11 cellular contexts compared by ENCODE assay signal in genomic region chr18:55406374-55407045, GRCh38.
DNase-seq lines count a peak whose midpoint lies in the region; ATAC-seq and TF ChIP-seq lines count a peak whose summit lies in the region.
"Had no signal": no experiment of that assay in that cellular context is flagged by ENCODE, and none has a peak within 500 bp of the region (broad histone marks: within the 10 kb centered on the region; RNA-seq: fewer than 3 reads in every experiment).

No MANE protein-coding gene starts in this region.

- H3K79me2 ChIP-seq in Karpas-422 (ENCODE audit: low read length) = peaks cover 90% of the 10 kb centered on the region

- H3K9me3 ChIP-seq in stomach = no peaks in the 10 kb centered on the region
- H3K9me3 ChIP-seq in Karpas-422 (ENCODE audit: low read length) = no peaks in the 10 kb centered on the region
- H3K9me3 ChIP-seq: tibial artery had no signal

- 39 to 65% (median 53%) methylated on average over 18 of the region's 18 CpGs for WGBS in stomach, 5 donors

- H3K27ac ChIP-seq in stomach (peak overlapping the region in 4 of 5 donors; percentile 3 to 78 (median 40)), Karpas-422 (ENCODE audit: low read length) (no peak overlapping the region)

- no peaks in the 10 kb centered on the region for H3K27me3 ChIP-seq in stomach
- H3K27me3 ChIP-seq in Karpas-422 (ENCODE audit: low read length) = no peaks in the 10 kb centered on the region
- H3K27me3 ChIP-seq: tibial artery had no signal

- no peak overlapping the region for H3K9ac ChIP-seq in Karpas-422 (ENCODE audit: low read length)

- H4K20me1 ChIP-seq in Karpas-422 (ENCODE audit: insufficient read depth, low read depth, low read length) = no peaks in the 10 kb centered on the region

- TF ChIP-seq EP300 in stomach (IDR thresholded peaks at IDR 0.05) = no peak

- no peak overlapping the region for H3K4me2 ChIP-seq in Karpas-422 (ENCODE audit: low read depth, low read length, poor library complexity, severe bottlenecking)

- no peak for ATAC-seq in GM21526 (IDR thresholded peaks at IDR 0.05; ENCODE audit: low FRiP score, unreplicated experiment)

- H3K9me2 ChIP-seq in Karpas-422 (replicated peaks; ENCODE audit: insufficient read depth, low read length) = no peaks in the 10 kb centered on the region

- peaks cover 0 to 16% (median 10%) of the 10 kb centered on the region in 4 donors for H3K4me1 ChIP-seq in stomach
- peaks cover 42% of the 10 kb centered on the region for H3K4me1 ChIP-seq in Karpas-422 (ENCODE audit: low read length)

- TF ChIP-seq CTCF in foreskin fibroblast (IDR thresholded peaks at IDR 0.05; ENCODE audit: low read depth, low read length) (no peak), stomach (IDR thresholded peaks at IDR 0.05) (no peak)

- intact Hi-C loops in stomach (cut with DNase I; ENCODE audit: low total_unique reads) = no loop called here

- TF ChIP-seq POLR2A in stomach (IDR thresholded peaks at IDR 0.05) = no peak

- DNase-seq in NCI-H1105 (lab: John Stamatoyannopoulos, UW) (peak; percentile 74), NCI-H69 (lab: John Stamatoyannopoulos, UW) (peak; percentile 90), foreskin fibroblast (peak in 1 of 2 donors; percentile 25), stomach (no peak), ureter (ENCODE audit: low spot score) (no peak), Karpas-422 (no peak)
- DNase-seq in stimulated activated CD4-positive, alpha-beta T cell treated with anti-CD3 and anti-CD28 coated beads, Interleukin-4, amount 100 ng/mL, for 4 hours = no peak
- DNase-seq: MV-4-11, T-helper 1 cell had no signal

- H3K36me3 ChIP-seq in stomach (no peaks in the 10 kb centered on the region), Karpas-422 (ENCODE audit: insufficient read depth, low read length) (no peaks in the 10 kb centered on the region)
- H3K36me3 ChIP-seq: tibial artery had no signal

- no peak overlapping the region for H2AFZ ChIP-seq in Karpas-422 (ENCODE audit: low read length)

- H3K4me3 ChIP-seq in foreskin fibroblast (ENCODE audit: low read depth in 1 of 2, low read length in 2 of 2) = peak overlapping the region; percentile 26 to 48
- no peak overlapping the region for H3K4me3 ChIP-seq in stomach
- H3K4me3 ChIP-seq in Karpas-422 (ENCODE audit: low read length) = no peak overlapping the region

Comparison
In these comparisons a context has a peak if more than half of its experiments do, and no peak if none do; other contexts are left out.
1. DNase-seq: peak in NCI-H1105 (single experiment) and NCI-H69 (single experiment); none in stomach (single experiment), ureter (single experiment), stimulated activated CD4-positive, alpha-beta T cell treated with anti-CD3 and anti-CD28 coated beads, Interleukin-4, amount 100 ng/mL, for 4 hours (0 of 2) and Karpas-422 (single experiment).
2. H3K4me3 ChIP-seq: peak in foreskin fibroblast (2 of 2); none in stomach (0 of 4) and Karpas-422 (single experiment).